ENCODE assay signal across 9 cellular contexts in genomic region chr2:217978536-217979150, GRCh38. TPM values are rescaled to one million over a fixed set of nuclear protein-coding genes. Genes with fewer than 3 reads are reported as not detected.
DNase-seq lines count a peak whose midpoint lies in the region; ATAC-seq and TF ChIP-seq lines count a peak whose summit lies in the region.
"Had no signal": no experiment of that assay in that cellular context is flagged by ENCODE, and none has a peak within 500 bp of the region (broad histone marks: within the 10 kb centered on the region; RNA-seq: fewer than 3 reads in every experiment).

No MANE protein-coding gene starts in this region.

- DNase-seq in NCI-H82 (lab: John Stamatoyannopoulos, UW): peak; percentile 14
- no peak for DNase-seq in NCI-H82 treated with DMSO at 0.1 percent for 48 hours (lab: John Stamatoyannopoulos, UW; ENCODE audit: unreplicated experiment)
- peak; percentile 77 for DNase-seq in cardiac septum (ENCODE audit: low spot score)
- peak; percentile 74 for DNase-seq in nephron progenitor cell
- no peak for DNase-seq in vagina (ENCODE audit: extremely low spot score in 2 of 2)
- no peak for DNase-seq in stimulated activated CD4-positive, alpha-beta T cell treated with anti-CD3 and anti-CD28 coated beads, Interleukin-4, amount 100 ng/mL, for 1 hour
- no peak for DNase-seq in amniotic stem cell (lab: John Stamatoyannopoulos, UW)

- TF ChIP-seq CTCF in nephron progenitor cell (IDR thresholded peaks at IDR 0.05) (no peak), vagina (IDR thresholded peaks at IDR 0.05) (no peak)

- peaks cover 6% of the 10 kb centered on the region for H3K36me3 Mint-ChIP-seq in nephron progenitor cell (ENCODE audit: low read depth)

- H3K36me3 ChIP-seq in vagina: peaks cover 0 to under 1% of the 10 kb centered on the region in 2 donors

- H3K27ac Mint-ChIP-seq in nephron progenitor cell: no peak overlapping the region

- peak overlapping the region; percentile 83 for H3K4me3 Mint-ChIP-seq in nephron progenitor cell

- ATAC-seq in GM18909 (IDR thresholded peaks at IDR 0.05; ENCODE audit: poor library complexity, unreplicated experiment): no peak
- ATAC-seq: HCT116 had no signal

- no peaks in the 10 kb centered on the region for H3K9me3 ChIP-seq in vagina

- peak overlapping the region; percentile 83 for H3K27ac ChIP-seq in vagina

- peaks cover 68% of the 10 kb centered on the region for H3K4me1 ChIP-seq in vagina

- intact Hi-C loops in cardiac septum (cut with DNase I): no loop called here
- intact Hi-C loops in vagina (cut with DNase I): loop anchor here (5.0 kb wide), 1 partner anchor 36 kb away; no protein-coding TSS in a partner anchor

- no peaks in the 10 kb centered on the region for H3K9me3 Mint-ChIP-seq in nephron progenitor cell

- no peaks in the 10 kb centered on the region for H3K27me3 ChIP-seq in vagina

- no peak for TF ChIP-seq POLR2A in vagina (IDR thresholded peaks at IDR 0.05)

- peaks cover 22% of the 10 kb centered on the region for H3K4me1 Mint-ChIP-seq in nephron progenitor cell

- peak overlapping the region; percentile 47 to 62 for H3K4me3 ChIP-seq in vagina

- peaks cover 18% of the 10 kb centered on the region for H3K27me3 Mint-ChIP-seq in nephron progenitor cell (ENCODE audit: low read depth, poor library complexity)

RNA-seq across cellular contexts. Expression of gene TNS1, which starts 24.2 kb away (rescaled TPM):
- total RNA-seq in cardiac septum (870 TPM), vagina (216 TPM)

Comparison
In these comparisons a context has a peak if more than half of its experiments do, and no peak if none do; other contexts are left out.
1. DNase-seq: peak in NCI-H82 (single experiment), cardiac septum (single experiment) and nephron progenitor cell (single experiment); none in NCI-H82 treated with DMSO at 0.1 percent for 48 hours (single experiment), vagina (0 of 2), stimulated activated CD4-positive, alpha-beta T cell treated with anti-CD3 and anti-CD28 coated beads, Interleukin-4, amount 100 ng/mL, for 1 hour (single experiment) and amniotic stem cell (single experiment).